Comparison of ENCODE assay signal across 25 cellular contexts in genomic region chr11:45710561-45710960, GRCh38. TPM values are rescaled to one million over a fixed set of nuclear protein-coding genes. Genes with fewer than 3 reads are reported as not detected.
DNase-seq lines count a peak whose midpoint lies in the region; ATAC-seq, FAIRE-seq and TF ChIP-seq lines count a peak whose summit lies in the region.
"Had no signal": no experiment of that assay in that cellular context is flagged by ENCODE, and none has a peak within 500 bp of the region (broad histone marks: within the 10 kb centered on the region; RNA-seq: fewer than 3 reads in every experiment).

No MANE protein-coding gene starts in this region.

- DNase-seq in bronchial epithelial cell (ENCODE audit: low read depth) (no peak), sciatic nerve (ENCODE audit: low spot score) (no peak), islet precursor cell (no peak)
- DNase-seq: 8988T; ACHN; BE2C; CD4-positive, alpha-beta memory T cell; CD4-positive, CD25-positive, alpha-beta regulatory T cell; CD8-positive, alpha-beta memory T cell; COR-L47; DMS 273 treated with DMSO at 0.1 percent for 48 hours; DMS153; DMS53; DMS79; DND-41; EL; GDM1 had no signal

- ATAC-seq in sciatic nerve (peak; percentile 53), HG03135 (IDR thresholded peaks at IDR 0.05; ENCODE audit: unreplicated experiment) (no peak), HG02884 (IDR thresholded peaks at IDR 0.05; ENCODE audit: unreplicated experiment) (no peak)
- ATAC-seq: GM12878 had no signal

- H3K4me3 ChIP-seq in bronchial epithelial cell (ENCODE audit: low read depth, low read length) = no peak overlapping the region
- H3K4me3 ChIP-seq: BLaER1, GM12878 had no signal

- no peaks in the 10 kb centered on the region for H3K36me3 ChIP-seq in bronchial epithelial cell (ENCODE audit: control insufficient read depth, insufficient read depth, low read length)
- H3K36me3 ChIP-seq: BE2C, BLaER1 had no signal

- intact Hi-C loops in sciatic nerve (cut with DNase I) = no loop called here

- peaks cover 6% of the 10 kb centered on the region for H3K27me3 ChIP-seq in bronchial epithelial cell (ENCODE audit: control insufficient read depth, insufficient read depth, low read length)
- H3K27me3 ChIP-seq: BE2C, BLaER1 had no signal

- TF ChIP-seq CTCF in bronchial epithelial cell (IDR thresholded peaks at IDR 0.05; ENCODE audit: insufficient read depth, low read length, severe bottlenecking) = no peak

- peak; percentile 66 for FAIRE-seq in bronchial epithelial cell (lab: Jason Lieb, UNC)
- FAIRE-seq: A204.1, GM12878, GM12892, GM18507 had no signal

RNA-seq across cellular contexts. Expression of gene CHST1, which starts 45.1 kb away (rescaled TPM):
- 0.26 and 2.4 TPM in 2 replicates for total RNA-seq in bronchial epithelial cell
- total RNA-seq in sciatic nerve = 2.1 TPM
- total RNA-seq: CD4-positive, alpha-beta memory T cell; G401; GM12878 had no signal
